In genomic region chr1:201666645-201667044, GRCh38 we compare ENCODE assay signal across 8 cellular contexts.
"Had no signal": no experiment of that assay in that cellular context is flagged by ENCODE, and none has a peak within 500 bp of the region (broad histone marks: within the 10 kb centered on the region; RNA-seq: fewer than 3 reads in every experiment).

No MANE protein-coding gene starts in this region.

- H3K4me3 Mint-ChIP-seq: GM23338, IgD-negative memory B cell had no signal

- H3K9me3 ChIP-seq: HAP-1 had no signal

- ATAC-seq: GM23338, HCT116, HepG2 had no signal

- H3K9me3 Mint-ChIP-seq: GM23338 had no signal

- H3K4me1 Mint-ChIP-seq: IgD-negative memory B cell had no signal

- H3K27ac Mint-ChIP-seq: GM23338, IgD-negative memory B cell had no signal

- H3K4me3 ChIP-seq: GM23338, HAP-1 had no signal

- H3K36me3 ChIP-seq: HAP-1 had no signal

- DNase-seq: KBM-7 had no signal

- H3K27ac ChIP-seq: HL-60, KMS-11 had no signal
